10 cellular contexts compared by ENCODE assay signal in the genomic region with DNA sequence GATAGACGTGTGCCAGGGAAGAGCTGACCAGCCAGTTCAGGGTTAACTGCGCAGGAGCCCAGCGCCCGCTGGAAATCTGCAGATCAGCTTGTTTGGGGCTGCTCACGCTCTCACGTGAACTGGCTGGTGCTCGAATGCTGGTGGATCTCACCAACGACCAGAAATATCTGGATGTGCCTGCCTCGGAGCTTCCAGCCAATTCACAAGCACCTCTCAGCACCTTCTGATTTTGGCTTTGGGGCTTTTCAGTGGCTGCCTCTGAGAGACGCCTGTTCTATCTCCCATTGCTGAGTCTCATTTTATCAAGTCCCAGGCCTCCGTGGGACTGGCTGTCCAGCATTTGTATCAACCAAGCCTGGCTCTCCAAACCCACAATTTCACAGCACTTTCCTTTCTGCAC.
DNase-seq lines count a peak whose midpoint lies in the region; ATAC-seq and TF ChIP-seq lines count a peak whose summit lies in the region.
"Had no signal": no experiment of that assay in that cellular context is flagged by ENCODE, and none has a peak within 500 bp of the region (broad histone marks: within the 10 kb centered on the region; RNA-seq: fewer than 3 reads in every experiment).

No MANE protein-coding gene starts in this region.

- peaks cover 4% of the 10 kb centered on the region for H3K79me1 ChIP-seq in neuronal stem cell (ENCODE audit: low read depth, low read length)

- ATAC-seq in Right ventricle myocardium superior (ENCODE audit: poor library complexity) (peak; percentile 72), left colon (no peak), GM18502 (IDR thresholded peaks at IDR 0.05; ENCODE audit: poor library complexity, unreplicated experiment) (no peak)
- ATAC-seq: activated CD8-positive, alpha-beta T cell treated with anti-CD3 and anti-CD28 coated beads for 36 hours had no signal

- H3K14ac ChIP-seq in neuronal stem cell (ENCODE audit: low read length) = no peak overlapping the region

- H3K9me3 ChIP-seq in SJCRH30 (replicated peaks) (no peaks in the 10 kb centered on the region), tibial artery (no peaks in the 10 kb centered on the region), A673 (ENCODE audit: low read depth, low read length, poor library complexity, severe bottlenecking) (no peaks in the 10 kb centered on the region), neuronal stem cell (replicated peaks in 1 of 2; ENCODE audit: control insufficient read depth in 2 of 2, insufficient read depth in 1 of 2, low read depth in 1 of 2, low read length in 2 of 2) (peaks cover 0 to 4% of the 10 kb centered on the region in 2 donors)

- H2BK12ac ChIP-seq in neuronal stem cell (ENCODE audit: low read length) = no peak overlapping the region

- no CpG with 5 or more reads among the region's 11 CpGs for WGBS in neuronal stem cell (ENCODE audit: extremely low coverage in 2 of 2, insufficient read length in 2 of 2, insufficient replicate concordance in 1 of 2), 2 donors

- H3K4me1 Mint-ChIP-seq in nephron = peaks cover 68% of the 10 kb centered on the region

- H3K4me3 ChIP-seq in SJCRH30 (no peak overlapping the region), tibial artery (no peak overlapping the region), A673 (ENCODE audit: low read depth, low read length, poor library complexity, severe bottlenecking) (no peak overlapping the region), neuronal stem cell (ENCODE audit: low read length in 2 of 2) (no peak overlapping the region)

- H3K4ac ChIP-seq in neuronal stem cell (ENCODE audit: low read length) = no peak overlapping the region

- H3K4me1 ChIP-seq in SJCRH30 = peaks cover 37% of the 10 kb centered on the region
- peaks cover 0 to 51% (median 49%) of the 10 kb centered on the region in 4 donors for H3K4me1 ChIP-seq in tibial artery
- H3K4me1 ChIP-seq in A673 (ENCODE audit: insufficient read depth, low read length, poor library complexity, severe bottlenecking) = no peaks in the 10 kb centered on the region
- peaks cover 5 to 9% of the 10 kb centered on the region in 2 donors for H3K4me1 ChIP-seq in neuronal stem cell (ENCODE audit: control insufficient read depth in 2 of 2, insufficient read depth in 1 of 2, low read depth in 1 of 2, low read length in 2 of 2)

- peak overlapping the region; percentile 14 to 52 (median 34) for H3K27ac Mint-ChIP-seq in nephron
- H3K27ac Mint-ChIP-seq: activated CD8-positive, alpha-beta T cell treated with anti-CD3 and anti-CD28 coated beads for 36 hours had no signal

- BruUV-seq in A673 (replicated peaks; lab: Mats Ljungman, UMichigan) = no TSS peak

- H2AK5ac ChIP-seq in neuronal stem cell (ENCODE audit: low read depth, low read length) = no peak overlapping the region

- H3K18ac ChIP-seq in neuronal stem cell (ENCODE audit: low read length) = no peak overlapping the region

- no peak overlapping the region for H2BK120ac ChIP-seq in neuronal stem cell (ENCODE audit: low read depth, low read length)

- peaks cover 5% of the 10 kb centered on the region; the same call in 1 of the 2 replicates for H3K36me3 ChIP-seq in SJCRH30
- peaks cover 0 to 26% (median 13%) of the 10 kb centered on the region in 3 donors for H3K36me3 ChIP-seq in tibial artery
- H3K36me3 ChIP-seq in A673 (ENCODE audit: insufficient read depth, low read length, poor library complexity, severe bottlenecking) = no peaks in the 10 kb centered on the region
- H3K36me3 ChIP-seq in neuronal stem cell (replicated peaks in 1 of 2; ENCODE audit: control insufficient read depth in 2 of 2, insufficient read depth in 2 of 2, low read length in 2 of 2) = peaks cover 4 to 44% of the 10 kb centered on the region in 2 donors

- POLR2A ChIA-PET in A673 (lab: Charles Lee; ENCODE audit: low non-redundant PET) = no interaction called here

- peaks cover 10% of the 10 kb centered on the region for H3K27me3 Mint-ChIP-seq in nephron (ENCODE audit: low read depth)
- H3K27me3 Mint-ChIP-seq: activated CD8-positive, alpha-beta T cell treated with anti-CD3 and anti-CD28 coated beads for 36 hours had no signal

- no peak overlapping the region for H2BK5ac ChIP-seq in neuronal stem cell (ENCODE audit: low read length)

- intact Hi-C loops in Right ventricle myocardium superior (cut with DNase I) = no loop called here
- intact Hi-C loops in tibial artery (cut with DNase I; ENCODE audit: low total_unique reads) = loop anchor here (10.0 kb wide), 1 partner anchor 236 kb away; the partner anchor contains the start of gene PLEKHA1
- intact Hi-C loops in left colon (cut with DNase I, micrococcal nuclease) = no loop called here
- intact Hi-C loops in A673 (cut with micrococcal nuclease; ENCODE audit: unreplicated experiment) = no loop called here

- no peaks in the 10 kb centered on the region for H3K27me3 ChIP-seq in SJCRH30
- no peaks in the 10 kb centered on the region for H3K27me3 ChIP-seq in tibial artery
- no peaks in the 10 kb centered on the region for H3K27me3 ChIP-seq in A673 (replicated peaks; ENCODE audit: insufficient read depth, low read depth, low read length, poor library complexity)
- no peaks in the 10 kb centered on the region for H3K27me3 ChIP-seq in neuronal stem cell (ENCODE audit: control insufficient read depth in 3 of 3, insufficient read depth in 3 of 3, low read depth in 1 of 3, low read length in 3 of 3)

- no peak overlapping the region for H4K8ac ChIP-seq in neuronal stem cell (ENCODE audit: low read depth, low read length)

- TF ChIP-seq CTCF in nephron (IDR thresholded peaks at IDR 0.05; ENCODE audit: unreplicated experiment in 3 of 3) (no peak), tibial artery (IDR thresholded peaks at IDR 0.05) (no peak), A673 (conservative IDR thresholded peaks at IDR 0.05; ENCODE audit: low read depth, low read length) (no peak)

- H2BK15ac ChIP-seq in neuronal stem cell (ENCODE audit: low read length) = no peak overlapping the region

- no peak overlapping the region for H3K4me3 Mint-ChIP-seq in nephron
- H3K4me3 Mint-ChIP-seq: activated CD8-positive, alpha-beta T cell treated with anti-CD3 and anti-CD28 coated beads for 36 hours had no signal

- no peak overlapping the region for H3K23ac ChIP-seq in neuronal stem cell (ENCODE audit: low read depth, low read length, poor library complexity)

- no peak overlapping the region for H4K91ac ChIP-seq in neuronal stem cell (ENCODE audit: low read depth, low read length, poor library complexity)

- CTCF ChIA-PET in A673 (lab: Charles Lee) = no interaction called here

- no peak for DNase-seq in SJCRH30
- peak; percentile 79 for DNase-seq in Right ventricle myocardium superior
- no peak for DNase-seq in tibial artery
- DNase-seq in left colon = no peak
- no peak for DNase-seq in A673 (ENCODE audit: low spot score)
- DNase-seq in neuronal stem cell (ENCODE audit: low spot score) = no peak
- DNase-seq: activated CD8-positive, alpha-beta T cell treated with anti-CD3 and anti-CD28 coated beads for 36 hours; NCI-H146 had no signal

- H3K9me3 Mint-ChIP-seq in nephron = peaks cover under 1% of the 10 kb centered on the region
- H3K9me3 Mint-ChIP-seq: activated CD8-positive, alpha-beta T cell treated with anti-CD3 and anti-CD28 coated beads for 36 hours had no signal

- peak overlapping the region; percentile 57 for H3K27ac ChIP-seq in SJCRH30
- peak overlapping the region; percentile 81 to 88 for H3K27ac ChIP-seq in tibial artery
- no peak overlapping the region for H3K27ac ChIP-seq in A673 (ENCODE audit: low read depth, low read length, poor library complexity, severe bottlenecking)
- no peak overlapping the region for H3K27ac ChIP-seq in neuronal stem cell (replicated peaks; ENCODE audit: low read length)

- no peak overlapping the region for H3K9ac ChIP-seq in neuronal stem cell (ENCODE audit: low read depth, low read length, poor library complexity)

- peaks cover 20% of the 10 kb centered on the region for H3K36me3 Mint-ChIP-seq in nephron (ENCODE audit: low read depth)

- H2AFZ ChIP-seq in neuronal stem cell (ENCODE audit: low read length) = no peak overlapping the region

- no peak overlapping the region for H3K4me2 ChIP-seq in neuronal stem cell (ENCODE audit: insufficient read depth, low read length, poor library complexity, severe bottlenecking)

Comparison
In these comparisons a context has a peak if more than half of its experiments do, and no peak if none do; other contexts are left out.
1. H3K27ac ChIP-seq: peak in SJCRH30 (single experiment) and tibial artery (2 of 2); none in A673 (single experiment) and neuronal stem cell (single experiment).